ENCODE assay signal across 1 cellular context in genomic region chr17:66353937-66354401, GRCh38.
TF ChIP-seq lines count a peak whose summit lies in the region.

No MANE protein-coding gene starts in this region.

TF ChIP-seq in HEK293, 187 proteins besides CTCF, POLR2A, EP300 and RAD21 (continued from another document):
- TF ChIP-seq ZNF600 (tag by site-specific recombination; IDR thresholded peaks at IDR 0.05) (peak; percentile 93), ZEB2 (tag by site-specific recombination; IDR thresholded peaks at IDR 0.05) (peak; percentile 22; the same call in 1 of the 2 replicates), ZSCAN4 (tag by site-specific recombination; IDR thresholded peaks at IDR 0.05) (no peak), KLF1 (tag by site-specific recombination; IDR thresholded peaks at IDR 0.05) (no peak), ZNF121 (tag by site-specific recombination; IDR thresholded peaks at IDR 0.05) (no peak), ZNF843 (tag by site-specific recombination; IDR thresholded peaks at IDR 0.05) (peak; percentile 22; the same call in 1 of the 2 replicates), PRDM6 (tag by site-specific recombination; IDR thresholded peaks at IDR 0.05) (peak; percentile 87), ZNF624 (tag by site-specific recombination; IDR thresholded peaks at IDR 0.05) (no peak), ZBTB44 (tag by site-specific recombination; IDR thresholded peaks at IDR 0.05) (peak; percentile 31; the same call in 1 of the 2 replicates), ZNF514 (tag by site-specific recombination; IDR thresholded peaks at IDR 0.05) (no peak), OSR2 (tag by site-specific recombination; IDR thresholded peaks at IDR 0.05) (peak; percentile 83), ZNF354C (tag by site-specific recombination; IDR thresholded peaks at IDR 0.05; ENCODE audit: borderline replicate concordance, low read depth) (no peak), ZNF341 (tag by site-specific recombination; IDR thresholded peaks at IDR 0.05; ENCODE audit: low read depth) (no peak), AEBP2 (tag by site-specific recombination; IDR thresholded peaks at IDR 0.05; ENCODE audit: borderline replicate concordance) (no peak), ZNF274 (IDR thresholded peaks at IDR 0.05; ENCODE audit: low read length) (no peak), ZNF274 (tag by site-specific recombination; IDR thresholded peaks at IDR 0.05; ENCODE audit: borderline replicate concordance) (no peak)
